ENCODE assay signal across 12 cellular contexts in genomic region chr5:137649228-137649890, GRCh38.
A peak's percentile ranks its signal among the peaks of the same experiment; 100 is the strongest.
DNase-seq lines count a peak whose midpoint lies in the region; ATAC-seq, FAIRE-seq and TF ChIP-seq lines count a peak whose summit lies in the region.
"Had no signal": no experiment of that assay in that cellular context is flagged by ENCODE, and none has a peak within 500 bp of the region (broad histone marks: within the 10 kb centered on the region; RNA-seq: fewer than 3 reads in every experiment).

No MANE protein-coding gene starts in this region.

- H3K27me3 ChIP-seq in esophagus muscularis mucosa = no peaks in the 10 kb centered on the region
- no peaks in the 10 kb centered on the region for H3K27me3 ChIP-seq in MM.1S (replicated peaks; ENCODE audit: insufficient read depth, low read length)
- H3K27me3 ChIP-seq: testis had no signal

- H3K27ac ChIP-seq in esophagus muscularis mucosa (replicated peaks in 1 of 4) (peak overlapping the region in 1 of 4 donors; percentile 16), MM.1S (ENCODE audit: low read length) (no peak overlapping the region)
- H3K27ac ChIP-seq: coronary artery, testis had no signal

- WGBS in esophagus muscularis mucosa = 53% methylated on average over 2 of the region's 2 CpGs

- H3K9me3 ChIP-seq in esophagus muscularis mucosa (no peaks in the 10 kb centered on the region), MM.1S (replicated peaks; ENCODE audit: insufficient read depth, low read length) (no peaks in the 10 kb centered on the region)
- H3K9me3 ChIP-seq: testis had no signal

- peak overlapping the region; percentile 24 to 75 (median 48) for H3K27ac Mint-ChIP-seq in nephron
- H3K27ac Mint-ChIP-seq: activated T-cell treated with anti-CD3 and anti-CD28 coated beads, Interleukin-2, amount 50 U/mL, for 24 hours had no signal

- ATAC-seq in GM18519 (IDR thresholded peaks at IDR 0.05; ENCODE audit: low FRiP score, unreplicated experiment) = no peak

- H3K9me3 Mint-ChIP-seq in nephron = peaks cover 12% of the 10 kb centered on the region
- H3K9me3 Mint-ChIP-seq: activated T-cell treated with anti-CD3 and anti-CD28 coated beads, Interleukin-2, amount 50 U/mL, for 24 hours had no signal

- FAIRE-seq in GM12892 (lab: Jason Lieb, UNC) (no peak), HTR-8/SVneo (lab: Jason Lieb, UNC) (no peak)

- DNase-seq in EL (peak; percentile 27), NCI-H446 (lab: John Stamatoyannopoulos, UW) (peak; percentile 77 to 88), esophagus muscularis mucosa (ENCODE audit: extremely low spot score) (peak; percentile 78), GM12892 (ENCODE audit: insufficient read length) (no peak), HTR-8/SVneo (ENCODE audit: insufficient read length, low spot score) (no peak), MM.1S (no peak)
- DNase-seq: activated T-cell treated with anti-CD3 and anti-CD28 coated beads, Interleukin-2, amount 50 U/mL, for 24 hours; stimulated activated CD4-positive, alpha-beta T cell treated with anti-CD3 and anti-CD28 coated beads, Interleukin-4, amount 100 ng/mL, for 4 hours; testis had no signal

- no peak overlapping the region for H3K4me3 Mint-ChIP-seq in nephron
- H3K4me3 Mint-ChIP-seq: activated T-cell treated with anti-CD3 and anti-CD28 coated beads, Interleukin-2, amount 50 U/mL, for 24 hours had no signal

- TF ChIP-seq POLR2A in esophagus muscularis mucosa (IDR thresholded peaks at IDR 0.05; ENCODE audit: low read depth) (no peak), GM12892 (IDR thresholded peaks at IDR 0.05; ENCODE audit: low read depth, low read length) (no peak)

- H2AFZ ChIP-seq in MM.1S (ENCODE audit: low read length) = no peak overlapping the region

- no peaks in the 10 kb centered on the region for H3K9me2 ChIP-seq in MM.1S (replicated peaks; ENCODE audit: insufficient read depth, low read length)

- no peak for TF ChIP-seq CTCF in esophagus muscularis mucosa (IDR thresholded peaks at IDR 0.05)
- TF ChIP-seq CTCF in nephron (IDR thresholded peaks at IDR 0.05; ENCODE audit: unreplicated experiment in 3 of 3) = no peak
- TF ChIP-seq CTCF in MM.1S (IDR thresholded peaks at IDR 0.05; ENCODE audit: low read length) = no peak

- H3K4me2 ChIP-seq in MM.1S (ENCODE audit: low read depth, low read length) = no peak overlapping the region

- H3K36me3 Mint-ChIP-seq in nephron (ENCODE audit: low read depth) = peaks cover 34% of the 10 kb centered on the region

- H3K36me3 ChIP-seq in esophagus muscularis mucosa (peaks cover 0 to 9% (median 0%) of the 10 kb centered on the region in 4 donors), MM.1S (replicated peaks; ENCODE audit: insufficient read depth, low read length) (no peaks in the 10 kb centered on the region)

- peaks cover 10% of the 10 kb centered on the region for H3K4me1 Mint-ChIP-seq in nephron

- no peak overlapping the region for H3K9ac ChIP-seq in MM.1S (ENCODE audit: low read length)

- H3K4me3 ChIP-seq in esophagus muscularis mucosa = no peak overlapping the region
- H3K4me3 ChIP-seq in MM.1S (ENCODE audit: low read length) = no peak overlapping the region
- H3K4me3 ChIP-seq: coronary artery, testis had no signal

- H3K4me1 ChIP-seq in esophagus muscularis mucosa (peaks cover 8 to 13% (median 10%) of the 10 kb centered on the region in 4 donors), MM.1S (ENCODE audit: low read length) (no peaks in the 10 kb centered on the region)
- H3K4me1 ChIP-seq: testis had no signal

- intact Hi-C loops in esophagus muscularis mucosa (cut with DNase I) = no loop called here

- TF ChIP-seq EP300 in esophagus muscularis mucosa (IDR thresholded peaks at IDR 0.05) = no peak

- no peaks in the 10 kb centered on the region for H3K27me3 Mint-ChIP-seq in nephron (ENCODE audit: low read depth)
- H3K27me3 Mint-ChIP-seq: activated T-cell treated with anti-CD3 and anti-CD28 coated beads, Interleukin-2, amount 50 U/mL, for 24 hours had no signal

- no peaks in the 10 kb centered on the region for H3K79me2 ChIP-seq in MM.1S (ENCODE audit: low read length)

- H4K20me1 ChIP-seq in MM.1S (ENCODE audit: insufficient read depth, low read length) = no peaks in the 10 kb centered on the region

- H3F3A ChIP-seq in MM.1S (ENCODE audit: insufficient read depth, low read length) = no peaks in the 10 kb centered on the region

Comparison
In these comparisons a context has a peak if more than half of its experiments do, and no peak if none do; other contexts are left out.
1. DNase-seq: peak in EL (single experiment), NCI-H446 (2 of 2) and esophagus muscularis mucosa (single experiment); none in GM12892 (single experiment), HTR-8/SVneo (single experiment) and MM.1S (single experiment).